13 cellular contexts compared by ENCODE assay signal in genomic region chr19:44875666-44876418, GRCh38. TPM values are rescaled to one million over a fixed set of nuclear protein-coding genes. Genes with fewer than 3 reads are reported as not detected.
A peak's percentile ranks its signal among the peaks of the same experiment; 100 is the strongest.
DNase-seq lines count a peak whose midpoint lies in the region; ATAC-seq and TF ChIP-seq lines count a peak whose summit lies in the region.
"Had no signal": no experiment of that assay in that cellular context is flagged by ENCODE, and none has a peak within 500 bp of the region (broad histone marks: within the 10 kb centered on the region; RNA-seq: fewer than 3 reads in every experiment).

No MANE protein-coding gene starts in this region.

- H3K4me3 ChIP-seq in SJCRH30 (no peak overlapping the region), osteoblast (ENCODE audit: insufficient read depth, low read length) (no peak overlapping the region)
- H3K4me3 ChIP-seq: GM12878 had no signal

- H3K27ac ChIP-seq in SJCRH30 (peak overlapping the region; percentile 45), osteoblast (ENCODE audit: low read depth, low read length) (no peak overlapping the region)

- no peaks in the 10 kb centered on the region for H3K9me3 ChIP-seq in SJCRH30 (replicated peaks)
- no peaks in the 10 kb centered on the region for H3K9me3 ChIP-seq in osteoblast (ENCODE audit: low read depth, low read length)

- ATAC-seq in esophagus mucosa, result peak; percentile 92
- ATAC-seq: activated CD8-positive, alpha-beta T cell treated with anti-CD3 and anti-CD28 coated beads, Interleukin-2, amount 10 ng/mL, durations not matched to agents 7 days and 5 days; GM12878 had no signal

- DNase-seq in ELF-1 (ENCODE audit: low read depth, low spot score) (peak; percentile 71), SJCRH30 (peak; percentile 66 to 73), osteoblast (ENCODE audit: insufficient read length, low spot score, missing footprints) (peak; percentile 80), NCI-H1694 (lab: John Stamatoyannopoulos, UW) (no peak), NCI-H1694 treated with DMSO at 0.1 percent for 48 hours (lab: John Stamatoyannopoulos, UW) (no peak), NCI-H146 (lab: John Stamatoyannopoulos, UW) (no peak), NCI-H510A (lab: John Stamatoyannopoulos, UW) (no peak)
- DNase-seq: activated CD8-positive, alpha-beta T cell treated with anti-CD3 and anti-CD28 coated beads, Interleukin-2, amount 10 ng/mL, durations not matched to agents 7 days and 5 days; activated naive CD4-positive, alpha-beta T cell treated with anti-CD3 and anti-CD28 coated beads, Interleukin-2, amount 50 U/mL, for 16 hours; KBM-7; T-helper 9 cell had no signal

- H4K20me1 ChIP-seq in osteoblast (ENCODE audit: insufficient read depth, low read length), result peaks cover 8% of the 10 kb centered on the region

- H3K4me1 ChIP-seq in SJCRH30 (peaks cover 33% of the 10 kb centered on the region), osteoblast (ENCODE audit: insufficient read depth, low read length) (peaks cover 8% of the 10 kb centered on the region)

- peaks cover 44% of the 10 kb centered on the region for H3K36me3 ChIP-seq in SJCRH30
- peaks cover 65% of the 10 kb centered on the region for H3K36me3 ChIP-seq in osteoblast (ENCODE audit: insufficient read depth, low read length)

- H3K27me3 ChIP-seq in SJCRH30 (no peaks in the 10 kb centered on the region), osteoblast (ENCODE audit: insufficient read depth, low read length) (no peaks in the 10 kb centered on the region)

- no peak overlapping the region for H3K4me2 ChIP-seq in osteoblast (ENCODE audit: insufficient read depth, low read length)

- H3K79me2 ChIP-seq in osteoblast (ENCODE audit: insufficient read depth, low read length), result no peaks in the 10 kb centered on the region

- TF ChIP-seq CTCF in osteoblast (IDR thresholded peaks at IDR 0.05; ENCODE audit: extremely low read depth, low read depth, low read length), result no peak

- H2AFZ ChIP-seq in osteoblast (ENCODE audit: low read length), result no peak overlapping the region

RNA-seq across cellular contexts. Expression of gene TOMM40, which starts 15.2 kb away (rescaled TPM):
- total RNA-seq in SJCRH30 (2014; rRNA removed; shearing (Covaris generic)), result 104 and 110 TPM in 2 replicates
- total RNA-seq in esophagus mucosa, result 71.4 TPM
- total RNA-seq in osteoblast, result 28.3 and 31.8 TPM in 2 replicates

RNA-seq across cellular contexts. Expression of gene NECTIN2, which starts 29.7 kb away (rescaled TPM):
- total RNA-seq in SJCRH30 (2014; rRNA removed; shearing (Covaris generic)), result 46.0 and 50.2 TPM in 2 replicates
- total RNA-seq in esophagus mucosa, result 64.4 TPM
- 38.9 and 46.0 TPM in 2 replicates for total RNA-seq in osteoblast

RNA-seq across cellular contexts. Expression of gene APOE, which starts 29.8 kb away (rescaled TPM):
- 4.5 and 6.5 TPM in 2 replicates for total RNA-seq in SJCRH30 (2014; rRNA removed; shearing (Covaris generic))
- total RNA-seq in esophagus mucosa (5.7 TPM), osteoblast (44.5 and 46.6 TPM in 2 replicates)

RNA-seq across cellular contexts. Expression of gene APOC1, which starts 38.6 kb away (rescaled TPM):
- total RNA-seq in SJCRH30 (2014; rRNA removed; shearing (Covaris generic)), result 18.3 and 22.9 TPM in 2 replicates
- 4.7 TPM for total RNA-seq in esophagus mucosa
- 1.2 and 1.4 TPM in 2 replicates for total RNA-seq in osteoblast
- total RNA-seq: activated CD8-positive, alpha-beta T cell treated with anti-CD3 and anti-CD28 coated beads, Interleukin-2, amount 10 ng/mL, durations not matched to agents 7 days and 5 days had no signal

Comparison
In these comparisons a context has a peak if more than half of its experiments do, and no peak if none do; other contexts are left out.
1. DNase-seq: peak in ELF-1 (single experiment), SJCRH30 (2 of 2) and osteoblast (single experiment); none in NCI-H1694 (single experiment), NCI-H1694 treated with DMSO at 0.1 percent for 48 hours (single experiment), NCI-H146 (single experiment) and NCI-H510A (single experiment).